Comparison of ENCODE assay signal across 8 cellular contexts in genomic region chr7:23530901-23531793, GRCh38. TPM values are rescaled to one million over a fixed set of nuclear protein-coding genes. Genes with fewer than 3 reads are reported as not detected.
A peak's percentile ranks its signal among the peaks of the same experiment; 100 is the strongest.
DNase-seq lines count a peak whose midpoint lies in the region; ATAC-seq, FAIRE-seq and TF ChIP-seq lines count a peak whose summit lies in the region.

No MANE protein-coding gene starts in this region.

- peak; percentile 4 for TF ChIP-seq CTCF in foreskin keratinocyte (conservative IDR thresholded peaks at IDR 0.05)
- no peak for TF ChIP-seq CTCF in neural progenitor cell (IDR thresholded peaks at IDR 0.05)

- peak overlapping the region; percentile 92 for H3K4me3 Mint-ChIP-seq in neural progenitor cell

- peaks cover 32% of the 10 kb centered on the region for H3K4me1 Mint-ChIP-seq in neural progenitor cell

- H3K79me2 ChIP-seq in neural progenitor cell (ENCODE audit: low read depth): peaks cover 67% of the 10 kb centered on the region

- H3K27ac ChIP-seq in foreskin keratinocyte (peak overlapping the region; percentile 98), neural progenitor cell (peak overlapping the region; percentile 96)

- H3K4me1 ChIP-seq in foreskin keratinocyte: peaks cover 25% of the 10 kb centered on the region
- peaks cover 27% of the 10 kb centered on the region for H3K4me1 ChIP-seq in neural progenitor cell

- no peaks in the 10 kb centered on the region for H3K36me3 ChIP-seq in neural progenitor cell

- H3K36me3 Mint-ChIP-seq in neural progenitor cell: peaks cover 21% of the 10 kb centered on the region

- H3K27me3 Mint-ChIP-seq in neural progenitor cell (ENCODE audit: insufficient read depth, low read depth): peaks cover 4% of the 10 kb centered on the region

- H4K20me1 ChIP-seq in neural progenitor cell (ENCODE audit: low read depth): peaks cover 53% of the 10 kb centered on the region

- peak; percentile 78 for DNase-seq in CMK (ENCODE audit: low read depth)
- peak; percentile 34 for DNase-seq in RCC 7860 (ENCODE audit: low spot score)
- DNase-seq in activated naive CD4-positive, alpha-beta T cell (lab: John Stamatoyannopoulos, UW): peak; percentile 7 to 42 (median 26)
- DNase-seq in foreskin keratinocyte: peak; percentile 36 to 51
- DNase-seq in neural progenitor cell (ENCODE audit: low spot score): peak; percentile 72
- DNase-seq in superior temporal gyrus (ENCODE audit: extremely low spot score): peak; percentile 57

- peaks cover 15% of the 10 kb centered on the region for H3F3A ChIP-seq in neural progenitor cell (ENCODE audit: low read depth)

- peak overlapping the region; percentile 100 for H3K27ac Mint-ChIP-seq in neural progenitor cell

- no peak for FAIRE-seq in RCC 7860 (lab: Jason Lieb, UNC)

- peak overlapping the region; percentile 77 for H3K4me2 ChIP-seq in neural progenitor cell

- peak overlapping the region; percentile 100 for H3K9ac ChIP-seq in neural progenitor cell

- peak overlapping the region; percentile 95 for H3K4me3 ChIP-seq in neural progenitor cell

- H2AFZ ChIP-seq in neural progenitor cell (replicated peaks): peak overlapping the region; percentile 53

- no peaks in the 10 kb centered on the region for H3K9me3 ChIP-seq in neural progenitor cell (ENCODE audit: low read depth)

- peaks cover 2% of the 10 kb centered on the region for H3K9me3 Mint-ChIP-seq in neural progenitor cell

- ATAC-seq in GM19452 (IDR thresholded peaks at IDR 0.05; ENCODE audit: unreplicated experiment): peak; percentile 22
- ATAC-seq in HG03571 (IDR thresholded peaks at IDR 0.05; ENCODE audit: unreplicated experiment): peak; percentile 17
- ATAC-seq in foreskin keratinocyte: peak; percentile 70

- no peaks in the 10 kb centered on the region for H3K27me3 ChIP-seq in foreskin keratinocyte
- no peaks in the 10 kb centered on the region for H3K27me3 ChIP-seq in neural progenitor cell

RNA-seq across cellular contexts. Expression of gene TRA2A, which starts 0.6 kb away (rescaled TPM):
- total RNA-seq in foreskin keratinocyte: 41.4 and 46.0 TPM in 2 replicates
- polyA plus RNA-seq in foreskin keratinocyte: 31.8 and 40.2 TPM in 2 replicates
- total RNA-seq in neural progenitor cell (ENCODE audit: low replicate concordance): 81.9 and 126 TPM in 2 replicates

Comparison
In these comparisons a context has a peak if more than half of its experiments do, and no peak if none do; other contexts are left out.
1. Peak in every context shown above with its lines: DNase-seq, ATAC-seq, H3K4me3 ChIP-seq and H3K27ac ChIP-seq.
2. DNase-seq: peak in every context shown above with its lines; median percentile 78 in CMK; 72 in neural progenitor cell; 57 in superior temporal gyrus; 44 in foreskin keratinocyte; 34 in RCC 7860; 26 in activated naive CD4-positive, alpha-beta T cell.
3. ATAC-seq: peak in every context shown above with its lines; median percentile 70 in foreskin keratinocyte; 22 in GM19452; 17 in HG03571.